ENCODE assay signal across 3 cellular contexts in the genomic region with DNA sequence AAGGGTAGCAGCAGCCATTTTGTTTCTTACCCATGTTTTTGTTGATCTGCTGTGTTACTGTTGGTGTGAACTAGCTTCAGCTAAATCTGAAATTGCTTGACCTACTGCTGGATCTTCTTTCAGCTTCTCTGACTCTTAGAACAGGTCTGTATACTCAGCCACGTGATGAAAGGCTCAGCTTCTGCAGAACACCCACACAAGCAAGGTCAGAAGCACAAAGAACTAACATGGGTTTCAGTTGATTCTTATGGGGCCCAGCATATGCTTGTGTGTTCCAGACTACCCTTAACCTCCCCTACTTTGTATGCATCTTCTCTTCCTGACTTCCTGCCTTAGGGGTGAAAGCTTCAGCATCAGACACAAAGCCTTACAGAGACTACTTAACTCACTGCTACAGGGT.
TF ChIP-seq lines count a peak whose summit lies in the region.

No MANE protein-coding gene starts in this region.

TF ChIP-seq in HCT116, 20 proteins besides CTCF, POLR2A, EP300 and RAD21:
- TF ChIP-seq SP1 (IDR thresholded peaks at IDR 0.05; ENCODE audit: low read depth) (no peak), JUND (IDR thresholded peaks at IDR 0.05) (no peak), POLR2AphosphoS5 (IDR thresholded peaks at IDR 0.05; ENCODE audit: low read depth, low read length) (no peak), FOSL1 (IDR thresholded peaks at IDR 0.05; ENCODE audit: low read depth) (no peak), REST (IDR thresholded peaks at IDR 0.05; ENCODE audit: low read depth) (no peak), TCF7L2 (IDR thresholded peaks at IDR 0.05; ENCODE audit: borderline replicate concordance, extremely low read depth, insufficient read depth, insufficient read length) (no peak), EGR1 (IDR thresholded peaks at IDR 0.05; ENCODE audit: low read depth) (no peak), CEBPB (IDR thresholded peaks at IDR 0.05; ENCODE audit: low read depth) (no peak), SRF (IDR thresholded peaks at IDR 0.05; ENCODE audit: low read depth) (no peak), ZNF274 (IDR thresholded peaks at IDR 0.05; ENCODE audit: low read depth, low read length) (no peak)

TF ChIP-seq in IMR-90, 13 proteins besides CTCF, POLR2A, EP300 and RAD21:
- TF ChIP-seq MXI1 (IDR thresholded peaks at IDR 0.05; ENCODE audit: borderline replicate concordance, low read depth, low read length) (no peak), ELK1 (IDR thresholded peaks at IDR 0.05; ENCODE audit: borderline replicate concordance, low read depth, low read length) (no peak)

TF ChIP-seq in GM12878, 131 proteins besides CTCF, POLR2A, EP300 and RAD21:
- TF ChIP-seq ZZZ3 (IDR thresholded peaks at IDR 0.05; ENCODE audit: control insufficient read depth, insufficient read length, low read depth) (no peak), TCF3 (IDR thresholded peaks at IDR 0.05; ENCODE audit: borderline replicate concordance, insufficient read depth, low read depth, low read length) (no peak), SMAD5 (IDR thresholded peaks at IDR 0.05; ENCODE audit: low read depth) (no peak), YY1 (IDR thresholded peaks at IDR 0.05; ENCODE audit: low read depth, low read length) (0 out of 2 replicates have a peak, but pooled peaks have one; percentile 44), RFX5 (IDR thresholded peaks at IDR 0.05; ENCODE audit: low read depth, low read length) (no peak), MYB (IDR thresholded peaks at IDR 0.05; ENCODE audit: borderline replicate concordance, low read depth, low read length) (no peak)
TF ChIP-seq in GM12878: peak in this region for 1.
